In genomic region chr19:16899566-16900075, GRCh38 we compare ENCODE assay signal across 9 cellular contexts. TPM values are rescaled to one million over a fixed set of nuclear protein-coding genes. Genes with fewer than 3 reads are reported as not detected.
A peak's percentile ranks its signal among the peaks of the same experiment; 100 is the strongest.
DNase-seq lines count a peak whose midpoint lies in the region; ATAC-seq, FAIRE-seq and TF ChIP-seq lines count a peak whose summit lies in the region.
"Had no signal": no experiment of that assay in that cellular context is flagged by ENCODE, and none has a peak within 500 bp of the region (broad histone marks: within the 10 kb centered on the region; RNA-seq: fewer than 3 reads in every experiment).

No MANE protein-coding gene starts in this region.

- H3K36me3 Mint-ChIP-seq in activated CD4-positive, alpha-beta T cell treated with anti-CD3 and anti-CD28 coated beads, Interleukin-2, amount 10 ng/mL, durations not matched to agents 24 days and 14 days (ENCODE audit: low read depth): no peaks in the 10 kb centered on the region
- H3K36me3 Mint-ChIP-seq in astrocyte (ENCODE audit: low read depth, unreplicated experiment): no peaks in the 10 kb centered on the region

- TF ChIP-seq POLR2A in right lobe of liver (IDR thresholded peaks at IDR 0.05): no peak

- H2AFZ ChIP-seq in astrocyte (ENCODE audit: low read depth, low read length): no peak overlapping the region

- no peak overlapping the region for H3K9ac ChIP-seq in astrocyte (ENCODE audit: low read length)

- peak; percentile 80 for DNase-seq in activated CD4-positive, alpha-beta T cell treated with anti-CD3 and anti-CD28 coated beads, Interleukin-2, amount 10 ng/mL, durations not matched to agents 24 days and 14 days
- DNase-seq in activated CD4-positive, alpha-beta T cell treated with anti-CD3 and anti-CD28 coated beads, Interleukin-2, amount 50 U/mL, for 4 hours: no peak
- DNase-seq in MV-4-11 (lab: John Stamatoyannopoulos, UW) (peak; percentile 78), astrocyte (ENCODE audit: low read depth) (no peak), right lobe of liver (peak in 1 of 3 donors; percentile 51), KG1 (lab: John Stamatoyannopoulos, UW) (no peak), NCI-H226 (no peak)

- H3K36me3 ChIP-seq in astrocyte (ENCODE audit: insufficient read depth, low read length) (no peaks in the 10 kb centered on the region), right lobe of liver (no peaks in the 10 kb centered on the region)

- H4K20me1 ChIP-seq in astrocyte (ENCODE audit: insufficient read depth, low read length): no peaks in the 10 kb centered on the region

- peaks cover 16% of the 10 kb centered on the region for H3K4me1 Mint-ChIP-seq in activated CD4-positive, alpha-beta T cell treated with anti-CD3 and anti-CD28 coated beads, Interleukin-2, amount 10 ng/mL, durations not matched to agents 24 days and 14 days
- no peaks in the 10 kb centered on the region for H3K4me1 Mint-ChIP-seq in astrocyte (ENCODE audit: low read depth, unreplicated experiment)

- peaks cover 2% of the 10 kb centered on the region for H3K4me1 ChIP-seq in astrocyte (ENCODE audit: insufficient read depth, low read length)
- H3K4me1 ChIP-seq in right lobe of liver: peaks cover 0 to 7% (median 0%) of the 10 kb centered on the region in 4 donors

- no peak overlapping the region for H3K4me2 ChIP-seq in astrocyte (ENCODE audit: low read length)

- H3K9me3 ChIP-seq in astrocyte (ENCODE audit: insufficient read depth, low read depth, low read length) (peaks cover 4% of the 10 kb centered on the region), right lobe of liver (no peaks in the 10 kb centered on the region)

- H3K4me3 Mint-ChIP-seq in activated CD4-positive, alpha-beta T cell treated with anti-CD3 and anti-CD28 coated beads, Interleukin-2, amount 10 ng/mL, durations not matched to agents 24 days and 14 days: peak overlapping the region; percentile 41
- no peak overlapping the region for H3K4me3 Mint-ChIP-seq in astrocyte (ENCODE audit: unreplicated experiment)

- ATAC-seq in right lobe of liver (peak; percentile 8 to 31 (median 19)), HG03565 (IDR thresholded peaks at IDR 0.05; ENCODE audit: unreplicated experiment) (no peak)

- peaks cover 19% of the 10 kb centered on the region for H3K27me3 Mint-ChIP-seq in activated CD4-positive, alpha-beta T cell treated with anti-CD3 and anti-CD28 coated beads, Interleukin-2, amount 10 ng/mL, durations not matched to agents 24 days and 14 days
- H3K27me3 Mint-ChIP-seq in astrocyte (ENCODE audit: low read depth, unreplicated experiment): peaks cover 11% of the 10 kb centered on the region

- no peak for FAIRE-seq in astrocyte (lab: Jason Lieb, UNC)
- FAIRE-seq: G401.6 had no signal

- no peak overlapping the region for H3K27ac Mint-ChIP-seq in activated CD4-positive, alpha-beta T cell treated with anti-CD3 and anti-CD28 coated beads, Interleukin-2, amount 10 ng/mL, durations not matched to agents 24 days and 14 days
- H3K27ac Mint-ChIP-seq in astrocyte (ENCODE audit: unreplicated experiment): no peak overlapping the region

- TF ChIP-seq CTCF in astrocyte (IDR thresholded peaks at IDR 0.05; ENCODE audit: insufficient read depth, low read depth, low read length) (peak; percentile 37), right lobe of liver (IDR thresholded peaks at IDR 0.05) (peak; percentile 33 to 47 (median 44))

- H3K79me2 ChIP-seq in astrocyte (ENCODE audit: insufficient read depth, low read length): no peaks in the 10 kb centered on the region

- no peak overlapping the region for H3K27ac ChIP-seq in astrocyte (ENCODE audit: low read depth, low read length)
- H3K27ac ChIP-seq in right lobe of liver: no peak overlapping the region

- 24% methylated on average over 4 of the region's 7 CpGs for WGBS in right lobe of liver (ENCODE audit: insufficient coverage, low coverage, low lambda C conversion rate, missing lambda C conversion rate)

- H3K4me3 ChIP-seq in astrocyte (ENCODE audit: insufficient read depth, low read depth, low read length) (no peak overlapping the region), right lobe of liver (no peak overlapping the region)

- peaks cover 5% of the 10 kb centered on the region for H3K27me3 ChIP-seq in astrocyte (ENCODE audit: insufficient read depth, low read length)
- peaks cover 0 to 7% of the 10 kb centered on the region in 2 donors for H3K27me3 ChIP-seq in right lobe of liver

- intact Hi-C loops in activated CD4-positive, alpha-beta T cell treated with anti-CD3 and anti-CD28 coated beads, Interleukin-2, amount 10 ng/mL, durations not matched to agents 24 days and 14 days (cut with micrococcal nuclease): loop anchor here (1.0 kb wide), 1 partner anchor 128 kb away; no protein-coding TSS in a partner anchor
- intact Hi-C loops in right lobe of liver (cut with DNase I): no loop called here

- H3K9me3 Mint-ChIP-seq in activated CD4-positive, alpha-beta T cell treated with anti-CD3 and anti-CD28 coated beads, Interleukin-2, amount 10 ng/mL, durations not matched to agents 24 days and 14 days: no peaks in the 10 kb centered on the region
- H3K9me3 Mint-ChIP-seq in astrocyte (ENCODE audit: unreplicated experiment): peaks cover 4% of the 10 kb centered on the region

RNA-seq across cellular contexts. Expression of gene F2RL3, which starts 10.8 kb away (rescaled TPM):
- total RNA-seq in activated CD4-positive, alpha-beta T cell treated with anti-CD3 and anti-CD28 coated beads, Interleukin-2, amount 10 ng/mL, durations not matched to agents 24 days and 14 days: not detected in 2 replicates
- total RNA-seq in astrocyte (not detected in 2 replicates), right lobe of liver (under 1 TPM; 0.07 to 0.62 (median 0.28) TPM)

Comparison
In these comparisons a context has a peak if more than half of its experiments do, and no peak if none do; other contexts are left out.
1. DNase-seq: peak in activated CD4-positive, alpha-beta T cell treated with anti-CD3 and anti-CD28 coated beads, Interleukin-2, amount 10 ng/mL, durations not matched to agents 24 days and 14 days (single experiment) and MV-4-11 (single experiment); none in activated CD4-positive, alpha-beta T cell treated with anti-CD3 and anti-CD28 coated beads, Interleukin-2, amount 50 U/mL, for 4 hours (0 of 2), astrocyte (single experiment), KG1 (single experiment) and NCI-H226 (single experiment).